In the genomic region with DNA sequence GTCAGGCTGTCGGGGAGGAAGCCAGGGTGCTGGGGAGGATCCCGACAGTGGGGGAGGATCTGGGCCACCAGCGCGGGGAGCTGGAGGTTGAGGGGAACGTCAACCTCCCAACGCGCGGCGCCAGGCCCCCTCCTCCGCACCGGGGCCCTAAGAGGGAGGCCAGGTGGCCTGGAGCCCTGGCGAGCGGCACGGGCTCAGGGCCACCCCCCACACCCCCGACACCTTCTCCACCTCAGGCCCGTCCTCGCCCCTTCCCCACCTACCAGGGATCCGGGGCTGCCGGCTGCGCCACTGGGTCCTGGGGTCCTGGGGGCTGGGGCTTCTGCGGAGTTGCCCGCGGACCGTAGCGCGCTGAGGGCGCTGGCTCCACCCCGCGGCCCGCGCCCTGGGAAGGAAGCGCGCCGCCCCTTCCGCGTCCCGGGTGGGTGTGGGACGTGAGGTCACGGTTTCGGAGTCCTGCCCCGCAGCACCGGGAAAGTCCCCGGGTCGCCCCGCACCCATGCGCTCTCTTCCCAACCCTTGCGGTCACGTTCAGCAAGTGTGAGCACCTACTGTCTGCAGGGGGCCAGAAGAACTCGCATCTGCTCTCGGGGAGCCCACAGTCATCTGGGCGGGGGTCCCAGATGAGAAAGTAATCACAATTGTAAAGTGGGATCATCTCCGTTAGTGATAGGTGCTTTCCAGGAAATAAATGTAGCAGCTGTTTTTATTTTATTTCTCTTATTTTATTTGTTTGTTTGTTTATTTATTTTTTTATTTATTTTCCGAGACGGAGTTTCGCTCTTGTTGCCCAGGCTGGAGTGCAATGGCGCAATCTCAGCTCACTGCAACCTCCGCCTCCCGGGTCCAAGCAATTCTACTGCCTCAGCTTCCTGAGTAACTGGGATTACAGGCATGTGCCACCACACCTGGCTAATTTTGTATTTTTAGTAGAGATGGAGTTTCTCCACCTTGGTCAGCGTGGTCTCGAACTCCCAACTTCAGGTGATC, we compare ENCODE assay signal across 1 cellular context.
TF ChIP-seq lines count a peak whose summit lies in the region.

A gene (minus strand): TSS at position 362 of the 990 bp plus-strand sequence. CDS start 13,335 bp downstream, outside the sequence.

TF ChIP-seq in HepG2, 621 proteins besides CTCF, POLR2A, EP300 and RAD21 (continued from another document and continues in another):
- TF ChIP-seq, protein P1, sequence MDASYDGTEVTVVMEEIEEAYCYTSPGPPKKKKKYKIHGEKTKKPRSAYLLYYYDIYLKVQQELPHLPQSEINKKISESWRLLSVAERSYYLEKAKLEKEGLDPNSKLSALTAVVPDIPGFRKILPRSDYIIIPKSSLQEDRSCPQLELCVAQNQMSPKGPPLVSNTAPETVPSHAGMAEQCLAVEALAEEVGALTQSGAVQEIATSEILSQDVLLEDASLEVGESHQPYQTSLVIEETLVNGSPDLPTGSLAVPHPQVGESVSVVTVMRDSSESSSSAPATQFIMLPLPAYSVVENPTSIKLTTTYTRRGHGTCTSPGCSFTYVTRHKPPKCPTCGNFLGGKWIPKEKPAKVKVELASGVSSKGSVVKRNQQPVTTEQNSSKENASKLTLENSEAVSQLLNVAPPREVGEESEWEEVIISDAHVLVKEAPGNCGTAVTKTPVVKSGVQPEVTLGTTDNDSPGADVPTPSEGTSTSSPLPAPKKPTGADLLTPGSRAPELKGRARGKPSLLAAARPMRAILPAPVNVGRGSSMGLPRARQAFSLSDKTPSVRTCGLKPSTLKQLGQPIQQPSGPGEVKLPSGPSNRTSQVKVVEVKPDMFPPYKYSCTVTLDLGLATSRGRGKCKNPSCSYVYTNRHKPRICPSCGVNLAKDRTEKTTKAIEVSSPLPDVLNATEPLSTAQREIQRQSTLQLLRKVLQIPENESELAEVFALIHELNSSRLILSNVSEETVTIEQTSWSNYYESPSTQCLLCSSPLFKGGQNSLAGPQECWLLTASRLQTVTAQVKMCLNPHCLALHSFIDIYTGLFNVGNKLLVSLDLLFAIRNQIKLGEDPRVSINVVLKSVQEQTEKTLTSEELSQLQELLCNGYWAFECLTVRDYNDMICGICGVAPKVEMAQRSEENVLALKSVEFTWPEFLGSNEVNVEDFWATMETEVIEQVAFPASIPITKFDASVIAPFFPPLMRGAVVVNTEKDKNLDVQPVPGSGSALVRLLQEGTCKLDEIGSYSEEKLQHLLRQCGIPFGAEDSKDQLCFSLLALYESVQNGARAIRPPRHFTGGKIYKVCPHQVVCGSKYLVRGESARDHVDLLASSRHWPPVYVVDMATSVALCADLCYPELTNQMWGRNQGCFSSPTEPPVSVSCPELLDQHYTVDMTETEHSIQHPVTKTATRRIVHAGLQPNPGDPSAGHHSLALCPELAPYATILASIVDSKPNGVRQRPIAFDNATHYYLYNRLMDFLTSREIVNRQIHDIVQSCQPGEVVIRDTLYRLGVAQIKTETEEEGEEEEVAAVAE (CRISPR knock-in tag; IDR thresholded peaks at IDR 0.05; ENCODE audit: borderline replicate concordance): no peak
- TF ChIP-seq ZNF703 (CRISPR knock-in tag; IDR thresholded peaks at IDR 0.05; ENCODE audit: borderline replicate concordance) (no peak), ZFP90 (CRISPR knock-in tag; IDR thresholded peaks at IDR 0.05; ENCODE audit: borderline replicate concordance) (no peak; the same call in 1 of the 2 replicates), ZNF484 (CRISPR knock-in tag; IDR thresholded peaks at IDR 0.05; ENCODE audit: borderline replicate concordance, low read depth) (no peak), ESRRA (CRISPR knock-in tag; IDR thresholded peaks at IDR 0.05; ENCODE audit: low read depth) (no peak), SALL2 (CRISPR knock-in tag; IDR thresholded peaks at IDR 0.05) (no peak), FOXO1 (CRISPR knock-in tag; IDR thresholded peaks at IDR 0.05) (no peak), KDM5A (IDR thresholded peaks at IDR 0.05; ENCODE audit: borderline replicate concordance, low read length) (no peak), ZNF337 (CRISPR knock-in tag; IDR thresholded peaks at IDR 0.05; ENCODE audit: borderline replicate concordance, low read depth) (no peak), NFE2 (CRISPR knock-in tag; IDR thresholded peaks at IDR 0.05) (no peak), ZNF317 (CRISPR knock-in tag; IDR thresholded peaks at IDR 0.05) (no peak), XRCC5 (optimal IDR thresholded peaks at IDR 0.05; ENCODE audit: low read length) (peak; percentile 46), ZNF556 (CRISPR knock-in tag; IDR thresholded peaks at IDR 0.05; ENCODE audit: borderline replicate concordance) (peak; percentile 82; the same call in 1 of the 2 replicates), MAFK (conservative IDR thresholded peaks at IDR 0.05 in 1 of 2, IDR thresholded peaks at IDR 0.05 in 1 of 2; ENCODE audit: low read length in 2 of 2) (no peak), MBD4 (IDR thresholded peaks at IDR 0.05; ENCODE audit: borderline replicate concordance, low read length) (no peak), AGO2 (optimal IDR thresholded peaks at IDR 0.05; ENCODE audit: low read depth, low read length) (peak; percentile 57), RARA (CRISPR knock-in tag; IDR thresholded peaks at IDR 0.05) (peak; percentile 27; the same call in 1 of the 2 replicates), ZBTB1 (CRISPR knock-in tag; IDR thresholded peaks at IDR 0.05; ENCODE audit: borderline replicate concordance) (peak; percentile 71; the same call in 1 of the 2 replicates), ZNF777 (CRISPR knock-in tag; IDR thresholded peaks at IDR 0.05) (no peak), STAG1 (CRISPR knock-in tag; IDR thresholded peaks at IDR 0.05) (no peak), NFIB (CRISPR knock-in tag; IDR thresholded peaks at IDR 0.05; ENCODE audit: borderline replicate concordance) (no peak), ZFY (CRISPR knock-in tag; IDR thresholded peaks at IDR 0.05) (peak; percentile 70)
- TF ChIP-seq, protein P2, sequence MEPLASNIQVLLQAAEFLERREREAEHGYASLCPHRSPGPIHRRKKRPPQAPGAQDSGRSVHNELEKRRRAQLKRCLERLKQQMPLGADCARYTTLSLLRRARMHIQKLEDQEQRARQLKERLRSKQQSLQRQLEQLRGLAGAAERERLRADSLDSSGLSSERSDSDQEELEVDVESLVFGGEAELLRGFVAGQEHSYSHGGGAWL (CRISPR knock-in tag; IDR thresholded peaks at IDR 0.05): peak; percentile 82
- TF ChIP-seq, protein P3, sequence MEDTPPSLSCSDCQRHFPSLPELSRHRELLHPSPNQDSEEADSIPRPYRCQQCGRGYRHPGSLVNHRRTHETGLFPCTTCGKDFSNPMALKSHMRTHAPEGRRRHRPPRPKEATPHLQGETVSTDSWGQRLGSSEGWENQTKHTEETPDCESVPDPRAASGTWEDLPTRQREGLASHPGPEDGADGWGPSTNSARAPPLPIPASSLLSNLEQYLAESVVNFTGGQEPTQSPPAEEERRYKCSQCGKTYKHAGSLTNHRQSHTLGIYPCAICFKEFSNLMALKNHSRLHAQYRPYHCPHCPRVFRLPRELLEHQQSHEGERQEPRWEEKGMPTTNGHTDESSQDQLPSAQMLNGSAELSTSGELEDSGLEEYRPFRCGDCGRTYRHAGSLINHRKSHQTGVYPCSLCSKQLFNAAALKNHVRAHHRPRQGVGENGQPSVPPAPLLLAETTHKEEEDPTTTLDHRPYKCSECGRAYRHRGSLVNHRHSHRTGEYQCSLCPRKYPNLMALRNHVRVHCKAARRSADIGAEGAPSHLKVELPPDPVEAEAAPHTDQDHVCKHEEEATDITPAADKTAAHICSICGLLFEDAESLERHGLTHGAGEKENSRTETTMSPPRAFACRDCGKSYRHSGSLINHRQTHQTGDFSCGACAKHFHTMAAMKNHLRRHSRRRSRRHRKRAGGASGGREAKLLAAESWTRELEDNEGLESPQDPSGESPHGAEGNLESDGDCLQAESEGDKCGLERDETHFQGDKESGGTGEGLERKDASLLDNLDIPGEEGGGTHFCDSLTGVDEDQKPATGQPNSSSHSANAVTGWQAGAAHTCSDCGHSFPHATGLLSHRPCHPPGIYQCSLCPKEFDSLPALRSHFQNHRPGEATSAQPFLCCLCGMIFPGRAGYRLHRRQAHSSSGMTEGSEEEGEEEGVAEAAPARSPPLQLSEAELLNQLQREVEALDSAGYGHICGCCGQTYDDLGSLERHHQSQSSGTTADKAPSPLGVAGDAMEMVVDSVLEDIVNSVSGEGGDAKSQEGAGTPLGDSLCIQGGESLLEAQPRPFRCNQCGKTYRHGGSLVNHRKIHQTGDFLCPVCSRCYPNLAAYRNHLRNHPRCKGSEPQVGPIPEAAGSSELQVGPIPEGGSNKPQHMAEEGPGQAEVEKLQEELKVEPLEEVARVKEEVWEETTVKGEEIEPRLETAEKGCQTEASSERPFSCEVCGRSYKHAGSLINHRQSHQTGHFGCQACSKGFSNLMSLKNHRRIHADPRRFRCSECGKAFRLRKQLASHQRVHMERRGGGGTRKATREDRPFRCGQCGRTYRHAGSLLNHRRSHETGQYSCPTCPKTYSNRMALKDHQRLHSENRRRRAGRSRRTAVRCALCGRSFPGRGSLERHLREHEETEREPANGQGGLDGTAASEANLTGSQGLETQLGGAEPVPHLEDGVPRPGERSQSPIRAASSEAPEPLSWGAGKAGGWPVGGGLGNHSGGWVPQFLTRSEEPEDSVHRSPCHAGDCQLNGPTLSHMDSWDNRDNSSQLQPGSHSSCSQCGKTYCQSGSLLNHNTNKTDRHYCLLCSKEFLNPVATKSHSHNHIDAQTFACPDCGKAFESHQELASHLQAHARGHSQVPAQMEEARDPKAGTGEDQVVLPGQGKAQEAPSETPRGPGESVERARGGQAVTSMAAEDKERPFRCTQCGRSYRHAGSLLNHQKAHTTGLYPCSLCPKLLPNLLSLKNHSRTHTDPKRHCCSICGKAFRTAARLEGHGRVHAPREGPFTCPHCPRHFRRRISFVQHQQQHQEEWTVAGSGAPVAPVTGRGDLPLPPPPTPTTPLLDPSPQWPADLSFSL (CRISPR knock-in tag; IDR thresholded peaks at IDR 0.05): no peak
- TF ChIP-seq, protein P4, sequence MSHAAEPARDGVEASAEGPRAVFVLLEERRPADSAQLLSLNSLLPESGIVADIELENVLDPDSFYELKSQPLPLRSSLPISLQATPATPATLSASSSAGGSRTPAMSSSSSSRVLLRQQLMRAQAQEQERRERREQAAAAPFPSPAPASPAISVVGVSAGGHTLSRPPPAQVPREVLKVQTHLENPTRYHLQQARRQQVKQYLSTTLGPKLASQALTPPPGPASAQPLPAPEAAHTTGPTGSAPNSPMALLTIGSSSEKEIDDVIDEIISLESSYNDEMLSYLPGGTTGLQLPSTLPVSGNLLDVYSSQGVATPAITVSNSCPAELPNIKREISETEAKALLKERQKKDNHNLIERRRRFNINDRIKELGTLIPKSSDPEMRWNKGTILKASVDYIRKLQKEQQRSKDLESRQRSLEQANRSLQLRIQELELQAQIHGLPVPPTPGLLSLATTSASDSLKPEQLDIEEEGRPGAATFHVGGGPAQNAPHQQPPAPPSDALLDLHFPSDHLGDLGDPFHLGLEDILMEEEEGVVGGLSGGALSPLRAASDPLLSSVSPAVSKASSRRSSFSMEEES (CRISPR knock-in tag; IDR thresholded peaks at IDR 0.05): no peak
- TF ChIP-seq, protein P5, sequence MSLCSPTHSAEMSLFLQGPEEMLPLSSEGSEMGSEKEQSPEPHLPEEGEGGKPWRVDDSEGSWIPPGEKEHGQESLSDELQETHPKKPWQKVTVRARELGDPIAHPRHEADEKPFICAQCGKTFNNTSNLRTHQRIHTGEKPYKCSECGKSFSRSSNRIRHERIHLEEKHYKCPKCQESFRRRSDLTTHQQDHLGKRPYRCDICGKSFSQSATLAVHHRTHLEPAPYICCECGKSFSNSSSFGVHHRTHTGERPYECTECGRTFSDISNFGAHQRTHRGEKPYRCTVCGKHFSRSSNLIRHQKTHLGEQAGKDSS (CRISPR knock-in tag; IDR thresholded peaks at IDR 0.05; ENCODE audit: borderline replicate concordance, low read depth): peak; percentile 81
- TF ChIP-seq, protein P6, sequence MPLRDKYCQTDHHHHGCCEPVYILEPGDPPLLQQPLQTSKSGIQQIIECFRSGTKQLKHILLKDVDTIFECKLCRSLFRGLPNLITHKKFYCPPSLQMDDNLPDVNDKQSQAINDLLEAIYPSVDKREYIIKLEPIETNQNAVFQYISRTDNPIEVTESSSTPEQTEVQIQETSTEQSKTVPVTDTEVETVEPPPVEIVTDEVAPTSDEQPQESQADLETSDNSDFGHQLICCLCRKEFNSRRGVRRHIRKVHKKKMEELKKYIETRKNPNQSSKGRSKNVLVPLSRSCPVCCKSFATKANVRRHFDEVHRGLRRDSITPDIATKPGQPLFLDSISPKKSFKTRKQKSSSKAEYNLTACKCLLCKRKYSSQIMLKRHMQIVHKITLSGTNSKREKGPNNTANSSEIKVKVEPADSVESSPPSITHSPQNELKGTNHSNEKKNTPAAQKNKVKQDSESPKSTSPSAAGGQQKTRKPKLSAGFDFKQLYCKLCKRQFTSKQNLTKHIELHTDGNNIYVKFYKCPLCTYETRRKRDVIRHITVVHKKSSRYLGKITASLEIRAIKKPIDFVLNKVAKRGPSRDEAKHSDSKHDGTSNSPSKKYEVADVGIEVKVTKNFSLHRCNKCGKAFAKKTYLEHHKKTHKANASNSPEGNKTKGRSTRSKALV (CRISPR knock-in tag; IDR thresholded peaks at IDR 0.05): 0 out of 2 replicates have a peak, but pooled peaks have one; percentile 33
- TF ChIP-seq, protein P7, sequence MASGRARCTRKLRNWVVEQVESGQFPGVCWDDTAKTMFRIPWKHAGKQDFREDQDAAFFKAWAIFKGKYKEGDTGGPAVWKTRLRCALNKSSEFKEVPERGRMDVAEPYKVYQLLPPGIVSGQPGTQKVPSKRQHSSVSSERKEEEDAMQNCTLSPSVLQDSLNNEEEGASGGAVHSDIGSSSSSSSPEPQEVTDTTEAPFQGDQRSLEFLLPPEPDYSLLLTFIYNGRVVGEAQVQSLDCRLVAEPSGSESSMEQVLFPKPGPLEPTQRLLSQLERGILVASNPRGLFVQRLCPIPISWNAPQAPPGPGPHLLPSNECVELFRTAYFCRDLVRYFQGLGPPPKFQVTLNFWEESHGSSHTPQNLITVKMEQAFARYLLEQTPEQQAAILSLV (CRISPR knock-in tag; IDR thresholded peaks at IDR 0.05; ENCODE audit: borderline replicate concordance): 0 out of 2 replicates have a peak, but pooled peaks have one; percentile 31
